In the genomic region with DNA sequence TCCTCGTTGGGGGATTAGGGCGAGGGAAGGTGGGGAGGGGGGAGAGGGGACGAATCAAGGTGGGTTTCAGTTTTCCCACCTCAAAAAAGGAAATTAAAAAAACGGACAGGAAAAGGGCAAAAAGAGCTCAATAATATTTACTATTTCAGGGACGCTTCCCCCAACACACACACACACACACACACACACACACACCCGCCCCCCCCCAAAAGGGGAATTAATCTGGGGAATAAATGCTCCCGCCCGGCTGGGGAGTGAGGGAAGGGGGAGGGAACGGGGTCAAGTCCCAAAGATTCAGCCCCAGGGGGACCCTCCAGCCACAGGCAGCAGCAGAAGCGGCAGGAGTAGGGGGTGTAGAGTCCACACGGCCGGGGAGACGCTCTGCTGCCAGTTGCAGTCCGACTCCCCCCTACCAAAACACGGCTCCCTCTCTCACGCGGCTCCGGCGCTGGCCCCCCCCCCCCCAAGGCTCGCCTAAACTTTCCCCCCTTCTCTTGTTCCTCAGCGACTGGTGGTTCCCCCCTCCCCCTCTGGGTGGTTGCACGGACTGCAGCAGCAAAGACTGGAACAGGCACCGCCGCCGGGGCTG, we compare ENCODE assay signal across 8 cellular contexts. TPM values are rescaled to one million over a fixed set of nuclear protein-coding genes. Genes with fewer than 3 reads are reported as not detected.
DNase-seq lines count a peak whose midpoint lies in the region; ATAC-seq and TF ChIP-seq lines count a peak whose summit lies in the region.

No MANE protein-coding gene starts in this region.

- peak overlapping the region; percentile 92 for H3K4me3 Mint-ChIP-seq in CD8-positive, alpha-beta T cell
- peak overlapping the region; percentile 95 for H3K4me3 Mint-ChIP-seq in neural crest cell

- H3K9me3 Mint-ChIP-seq in CD8-positive, alpha-beta T cell, result no peaks in the 10 kb centered on the region
- H3K9me3 Mint-ChIP-seq in neural crest cell, result no peaks in the 10 kb centered on the region

- peak overlapping the region; percentile 92 for H3K4me3 ChIP-seq in CD8-positive, alpha-beta T cell (ENCODE audit: low read depth, low read length)
- H3K4me3 ChIP-seq in ectodermal cell (ENCODE audit: insufficient read depth, low read depth, low read length), result peak overlapping the region; percentile 94

- peaks cover 19% of the 10 kb centered on the region for H3K36me3 Mint-ChIP-seq in CD8-positive, alpha-beta T cell
- peaks cover 10% of the 10 kb centered on the region for H3K36me3 Mint-ChIP-seq in neural crest cell (ENCODE audit: low read depth)

- peak overlapping the region; percentile 100 for H3K27ac ChIP-seq in CD8-positive, alpha-beta T cell (ENCODE audit: low read depth, low read length)
- peak overlapping the region; percentile 99 for H3K27ac ChIP-seq in ectodermal cell (ENCODE audit: insufficient read depth, low read depth, low read length, poor library complexity, severe bottlenecking)

- no peak for TF ChIP-seq CTCF in CD8-positive, alpha-beta T cell (IDR thresholded peaks at IDR 0.05)
- no peak for TF ChIP-seq CTCF in neural crest cell (conservative IDR thresholded peaks at IDR 0.05)

- 0 to 1% methylated on average over 19 to 22 of the region's 25 CpGs for WGBS in ectodermal cell, 2 experiments

- intact Hi-C loops in CD8-positive, alpha-beta T cell (cut with DNase I, micrococcal nuclease), result loop anchor here (1.0 to 10.0 kb wide), 18 partner anchors 17 to 713 kb away; partner anchors contain the start of genes B3GNT2 (in 2 of the 2), CCT4 (in 2 of the 2), FAM161A (in 2 of the 2) and REL (in 2 of the 2)

- ATAC-seq in CD8-positive, alpha-beta T cell, result no peak

- DNase-seq in CD8-positive, alpha-beta T cell, result no peak
- DNase-seq in NCI-H2227 treated with DMSO at 0.1 percent for 48 hours (lab: John Stamatoyannopoulos, UW) (peak; percentile 48), neural crest cell (ENCODE audit: low read depth, low spot score) (no peak), RKO (ENCODE audit: low spot score) (no peak), GDM1 (lab: John Stamatoyannopoulos, UW) (no peak), NCI-H2171 (lab: John Stamatoyannopoulos, UW) (no peak), HK-2 (ENCODE audit: unreplicated experiment) (no peak)

- peaks cover 23% of the 10 kb centered on the region for H3K4me1 ChIP-seq in CD8-positive, alpha-beta T cell (ENCODE audit: insufficient read depth, low read length)
- peaks cover 4% of the 10 kb centered on the region for H3K4me1 ChIP-seq in ectodermal cell (ENCODE audit: control insufficient read depth, insufficient read depth, low read length)

- peak overlapping the region; percentile 99 for H3K27ac Mint-ChIP-seq in CD8-positive, alpha-beta T cell
- peak overlapping the region; percentile 100 for H3K27ac Mint-ChIP-seq in neural crest cell (ENCODE audit: unreplicated experiment)

- CTCF ChIA-PET in CD8-positive, alpha-beta T cell (lab: Charles Lee), result interaction anchor here (2.6 kb wide), 1 partner anchor 111 kb away, joined by 9 read pairs; no protein-coding TSS in a partner anchor

- peaks cover 41% of the 10 kb centered on the region for H3K4me1 Mint-ChIP-seq in CD8-positive, alpha-beta T cell (ENCODE audit: low read depth)
- peaks cover 42% of the 10 kb centered on the region for H3K4me1 Mint-ChIP-seq in neural crest cell

- no peaks in the 10 kb centered on the region for H3K27me3 Mint-ChIP-seq in CD8-positive, alpha-beta T cell (ENCODE audit: low read depth)
- H3K27me3 Mint-ChIP-seq in neural crest cell (ENCODE audit: low read depth), result peaks cover 8% of the 10 kb centered on the region

- no peaks in the 10 kb centered on the region for H3K9me3 ChIP-seq in CD8-positive, alpha-beta T cell (ENCODE audit: low read length)
- no peaks in the 10 kb centered on the region for H3K9me3 ChIP-seq in ectodermal cell (ENCODE audit: control insufficient read depth, low read length)

- no peaks in the 10 kb centered on the region for H3K36me3 ChIP-seq in CD8-positive, alpha-beta T cell (ENCODE audit: insufficient read depth, low read length)
- H3K36me3 ChIP-seq in ectodermal cell (ENCODE audit: control insufficient read depth, insufficient read depth, low read length), result peaks cover 2% of the 10 kb centered on the region

- H3K27me3 ChIP-seq in CD8-positive, alpha-beta T cell (ENCODE audit: insufficient read depth, low read length), result no peaks in the 10 kb centered on the region
- no peaks in the 10 kb centered on the region for H3K27me3 ChIP-seq in ectodermal cell (ENCODE audit: control insufficient read depth, insufficient read depth, low read length, poor library complexity, severe bottlenecking)

- POLR2A ChIA-PET in CD8-positive, alpha-beta T cell (lab: Charles Lee), result interaction anchor here (0.6 to 2.8 kb wide), 20 partner anchors 10 to 651 kb away, joined by 3 to 17 read pairs (median 5); partner anchors contain the start of genes FAM161A and USP34

RNA-seq across cellular contexts. Expression of gene XPO1, which starts 0.5 kb away (rescaled TPM):
- 10 to 100 TPM; 96.6 TPM for total RNA-seq in CD8-positive, alpha-beta T cell
- polyA plus RNA-seq in ectodermal cell (2013, experiment 1 of 4), result 308 TPM
- polyA plus RNA-seq in ectodermal cell (2013, experiment 2 of 4), result 318 TPM
- polyA plus RNA-seq in ectodermal cell (2013, experiment 3 of 4), result 260 TPM
- 285 TPM for polyA plus RNA-seq in ectodermal cell (2013, experiment 4 of 4)
- total RNA-seq in neural crest cell, result 233 and 238 TPM in 2 replicates
